ENCODE assay signal across 8 cellular contexts in genomic region chr6:29522241-29522640, GRCh38. TPM values are rescaled to one million over a fixed set of nuclear protein-coding genes. Genes with fewer than 3 reads are reported as not detected.
"Had no signal": no experiment of that assay in that cellular context is flagged by ENCODE, and none has a peak within 500 bp of the region (broad histone marks: within the 10 kb centered on the region; RNA-seq: fewer than 3 reads in every experiment).

No MANE protein-coding gene starts in this region.

- ATAC-seq: GM23338, HepG2 had no signal

- DNase-seq: H9, HCEC 1CT had no signal

- H3K4me2 ChIP-seq: GM23338 had no signal

- H3K4me3 ChIP-seq: GM23338 had no signal

- H2AFZ ChIP-seq: GM23338 had no signal

- FAIRE-seq: H1, H54, HepG2 had no signal

RNA-seq across cellular contexts. Expression of gene MAS1L, which starts 34.5 kb away (rescaled TPM):
- total RNA-seq: GM23338, H1, H9, HepG2, HT-29 had no signal
- polyA plus RNA-seq: GM23338, H1, HepG2, IgD-negative memory B cell had no signal

RNA-seq across cellular contexts. Expression of gene UBD, which starts 37.3 kb away (rescaled TPM):
- total RNA-seq: GM23338, H1, H9, HT-29 had no signal
- polyA plus RNA-seq: GM23338, IgD-negative memory B cell had no signal
